ENCODE assay signal across 22 cellular contexts in genomic region chr18:65215865-65216466, GRCh38.
"Had no signal": no experiment of that assay in that cellular context is flagged by ENCODE, and none has a peak within 500 bp of the region (broad histone marks: within the 10 kb centered on the region; RNA-seq: fewer than 3 reads in every experiment).

No MANE protein-coding gene starts in this region.

- H3K27me3 ChIP-seq: colonic mucosa, right lobe of liver, testis, upper lobe of left lung had no signal

- ATAC-seq: activated CD4-positive, CD25-positive, alpha-beta regulatory T cell treated with anti-CD3 and anti-CD28 coated beads, Interleukin-2, amount 50 U/mL, for 24 hours; activated T-cell treated with anti-CD3 and anti-CD28 coated beads, Interleukin-2, amount 50 U/mL, for 72 hours; gastroesophageal sphincter; right lobe of liver; stimulated activated naive B cell treated with anti-CD40 and anti-IgM and Interleukin-4, amounts not matched to agents 10 μg/mL and 1 μg/mL and 100 μg/mL, for 72 hours had no signal

- FAIRE-seq: bronchial epithelial cell had no signal

- H3K4me3 ChIP-seq: colonic mucosa, gastroesophageal sphincter, right lobe of liver, skin epidermis, testis, upper lobe of left lung had no signal

- H3K36me3 ChIP-seq: colonic mucosa, gastroesophageal sphincter, right lobe of liver, upper lobe of left lung had no signal

- H3K27ac ChIP-seq: colonic mucosa, epithelial cell of prostate, gastroesophageal sphincter, right lobe of liver, skin epidermis, testis, upper lobe of left lung had no signal

- H3K9me3 ChIP-seq: colonic mucosa, gastroesophageal sphincter, right lobe of liver, testis, upper lobe of left lung had no signal

- H3K4me1 ChIP-seq: colonic mucosa, gastroesophageal sphincter, right lobe of liver, testis, upper lobe of left lung had no signal

- DNase-seq: activated CD4-positive, alpha-beta memory T cell treated with anti-CD3 and anti-CD28 coated beads, Interleukin-2, amount 10 ng/mL, durations not matched to agents 7 days and 5 days; activated CD4-positive, alpha-beta T cell treated with anti-CD3 and anti-CD28 coated beads, Interleukin-2, amount 10 ng/mL, durations not matched to agents 24 days and 14 days; activated effector memory CD4-positive, alpha-beta T cell treated with Interleukin-2 at 50 U/mL for 16 hours; activated naive CD4-positive, alpha-beta T cell treated with anti-CD3 and anti-CD28 coated beads for 36 hours; activated T-cell treated with anti-CD3 and anti-CD28 coated beads, Interleukin-2, amount 50 U/mL, for 72 hours; amygdala; colonic mucosa; endodermal cell; head of caudate nucleus; hypothalamus; nucleus accumbens; right lobe of liver; stimulated activated CD8-positive, alpha-beta memory T cell treated with anti-CD3 and anti-CD28 coated beads, Interleukin-4, amount 100 ng/mL, for 48 hours; stimulated activated naive B cell treated with anti-CD40 and anti-IgM and Interleukin-4, amounts not matched to agents 10 μg/mL and 1 μg/mL and 100 μg/mL, for 72 hours; T-helper 2 cell; testis; upper lobe of left lung had no signal
